In genomic region chr22:37566903-37567798, GRCh38 we compare ENCODE assay signal across 9 cellular contexts. TPM values are rescaled to one million over a fixed set of nuclear protein-coding genes. Genes with fewer than 3 reads are reported as not detected.
DNase-seq lines count a peak whose midpoint lies in the region; ATAC-seq, FAIRE-seq and TF ChIP-seq lines count a peak whose summit lies in the region.
"Had no signal": no experiment of that assay in that cellular context is flagged by ENCODE, and none has a peak within 500 bp of the region (broad histone marks: within the 10 kb centered on the region; RNA-seq: fewer than 3 reads in every experiment).

No MANE protein-coding gene starts in this region.

- in situ Hi-C loops in T47D (cut with HindIII; ENCODE audit: low pct_unique_long_range_greater_than_20kb, low sequenced_read_pairs): no loop called here

- peaks cover 22% of the 10 kb centered on the region for H3K4me1 ChIP-seq in CD4-positive, CD25-positive, alpha-beta regulatory T cell (ENCODE audit: control insufficient read depth, insufficient read depth, low read length, poor library complexity, severe bottlenecking)
- peaks cover 66% of the 10 kb centered on the region for H3K4me1 ChIP-seq in keratinocyte (ENCODE audit: control insufficient read depth, extremely low read depth, insufficient read depth, low read length)

- peaks cover 11% of the 10 kb centered on the region for H3K9me1 ChIP-seq in keratinocyte (ENCODE audit: control insufficient read depth, extremely low read depth, insufficient read depth, low read length)

- no peaks in the 10 kb centered on the region for H3K36me3 Mint-ChIP-seq in CD4-positive, CD25-positive, alpha-beta regulatory T cell

- H3K9ac ChIP-seq in keratinocyte (ENCODE audit: control insufficient read depth, extremely low read depth, insufficient read depth, low read length): peak overlapping the region; percentile 30

- H3K9me3 ChIP-seq in CD4-positive, CD25-positive, alpha-beta regulatory T cell (ENCODE audit: control insufficient read depth in 2 of 2, low read length in 2 of 2): no peaks in the 10 kb centered on the region
- no peaks in the 10 kb centered on the region for H3K9me3 ChIP-seq in keratinocyte (ENCODE audit: control insufficient read depth, low read depth, low read length)

- TF ChIP-seq CTCF in GM20000 (IDR thresholded peaks at IDR 0.05; ENCODE audit: extremely low read depth, missing control alignments) (peak; percentile 95), WI38 (IDR thresholded peaks at IDR 0.05; ENCODE audit: low read depth, low read length) (peak; percentile 89), keratinocyte (optimal IDR thresholded peaks at IDR 0.05 in 1 of 3, IDR thresholded peaks at IDR 0.05 in 1 of 3, conservative IDR thresholded peaks at IDR 0.05 in 1 of 3; ENCODE audit: extremely low read depth in 1 of 3, insufficient read depth in 2 of 3, low read length in 3 of 3) (peak; percentile 94 to 97 (median 96))

- peak; percentile 81 to 93 (median 84) for DNase-seq in CD4-positive, CD25-positive, alpha-beta regulatory T cell
- DNase-seq in GM20000 (ENCODE audit: low spot score): peak; percentile 92
- peak; percentile 70 for DNase-seq in NCI-H1092 (lab: John Stamatoyannopoulos, UW)
- DNase-seq in T47D (ENCODE audit: low read depth in 1 of 2, low spot score in 1 of 2): peak; percentile 73 to 88
- DNase-seq in keratinocyte (ENCODE audit: low read depth, low spot score): no peak
- DNase-seq in stimulated activated CD4-positive, alpha-beta T cell treated with anti-CD3 and anti-CD28 coated beads, Interleukin-1b, Interleukin-23, amount 100 ng/mL, for 4 hours (ENCODE audit: low read depth in 2 of 2): peak; percentile 88 to 89

- H3K27me3 ChIP-seq in CD4-positive, CD25-positive, alpha-beta regulatory T cell (ENCODE audit: control insufficient read depth, insufficient read depth, low read length): peaks cover 6% of the 10 kb centered on the region
- no peaks in the 10 kb centered on the region for H3K27me3 ChIP-seq in keratinocyte (ENCODE audit: control insufficient read depth, extremely low read depth, insufficient read depth, low read length)

- peak overlapping the region; percentile 42 for H3K4me3 ChIP-seq in CD4-positive, CD25-positive, alpha-beta regulatory T cell (ENCODE audit: low read depth, low read length)
- H3K4me3 ChIP-seq in WI38 (ENCODE audit: low read depth, low read length) (no peak overlapping the region), keratinocyte (ENCODE audit: control insufficient read depth in 2 of 3, extremely low read depth in 1 of 3, insufficient read depth in 2 of 3, low read depth in 1 of 3, low read length in 3 of 3) (no peak overlapping the region)

- dilution Hi-C loops in keratinocyte (cut with MboI; ENCODE audit: extremely low pct_ligation_motif_present, low sequenced_read_pairs): no loop called here

- H3K79me2 ChIP-seq in keratinocyte (ENCODE audit: control insufficient read depth, insufficient read depth, low read length): peaks cover 40% of the 10 kb centered on the region

- ATAC-seq in CD4-positive, CD25-positive, alpha-beta regulatory T cell (ENCODE audit: low read depth in 2 of 2): peak; percentile 86 to 88
- no peak for ATAC-seq in HG02884 (IDR thresholded peaks at IDR 0.05; ENCODE audit: unreplicated experiment)

- peak overlapping the region in 2 of 3 donors; percentile 12 to 63 for H3K27ac Mint-ChIP-seq in CD4-positive, CD25-positive, alpha-beta regulatory T cell

- peaks cover 5 to 37% (median 18%) of the 10 kb centered on the region in 4 donors for H3K4me1 Mint-ChIP-seq in CD4-positive, CD25-positive, alpha-beta regulatory T cell

- H3K36me3 ChIP-seq in CD4-positive, CD25-positive, alpha-beta regulatory T cell (ENCODE audit: control insufficient read depth, insufficient read depth, low read length): no peaks in the 10 kb centered on the region
- H3K36me3 ChIP-seq in keratinocyte (ENCODE audit: control insufficient read depth in 2 of 2, extremely low read depth in 1 of 2, insufficient read depth in 2 of 2, low read length in 2 of 2): peaks cover 21 to 44% of the 10 kb centered on the region in 2 experiments

- peak; percentile 98 for FAIRE-seq in keratinocyte (lab: Jason Lieb, UNC)

- peaks cover 41% of the 10 kb centered on the region for H3K27me3 Mint-ChIP-seq in CD4-positive, CD25-positive, alpha-beta regulatory T cell

- H3K4me2 ChIP-seq in keratinocyte (ENCODE audit: control insufficient read depth, extremely low read depth, insufficient read depth, low read depth, low read length): peak overlapping the region; percentile 12

- H2AFZ ChIP-seq in keratinocyte (ENCODE audit: control insufficient read depth, low read length): no peak overlapping the region

- H3K4me3 Mint-ChIP-seq in CD4-positive, CD25-positive, alpha-beta regulatory T cell: peak overlapping the region; percentile 71 to 80 (median 74)

- H3K27ac ChIP-seq in CD4-positive, CD25-positive, alpha-beta regulatory T cell (ENCODE audit: insufficient read depth, low read length, poor library complexity, severe bottlenecking): no peak overlapping the region
- H3K27ac ChIP-seq in keratinocyte (ENCODE audit: control insufficient read depth, insufficient read depth, low read length): peak overlapping the region; percentile 37

- no peaks in the 10 kb centered on the region for H3K9me3 Mint-ChIP-seq in CD4-positive, CD25-positive, alpha-beta regulatory T cell

- H4K20me1 ChIP-seq in keratinocyte (ENCODE audit: control insufficient read depth, extremely low read depth, insufficient read depth, low read length): peaks cover 62% of the 10 kb centered on the region

RNA-seq across cellular contexts. Expression of gene CDC42EP1, which starts 6.9 kb away (rescaled TPM):
- not detected for total RNA-seq in CD4-positive, CD25-positive, alpha-beta regulatory T cell
- polyA plus RNA-seq in CD4-positive, CD25-positive, alpha-beta regulatory T cell: not detected
- 10.5 to 18.4 TPM (median 13.5 TPM) in 3 replicates for polyA plus RNA-seq in keratinocyte
- polyA plus RNA-seq in keratinocyte (2011; ENCODE audit: low read depth): 6.4 TPM
- 11.7 and 31.5 TPM in 2 replicates for polyA plus RNA-seq in keratinocyte (2011; cell fraction: cytosol; rRNA removed)
- polyA plus RNA-seq in keratinocyte (2011; cell fraction: nucleus; rRNA removed): 16.0 and 26.2 TPM in 2 replicates
- polyA plus RNA-seq in keratinocyte (2012; ENCODE audit: low replicate concordance): 41.6 and 60.2 TPM in 2 replicates
- 7.8 to 54.4 TPM (median 10.1 TPM) in 3 replicates for polyA minus RNA-seq in keratinocyte
- polyA minus RNA-seq in keratinocyte (2011; cell fraction: cytosol; rRNA and poly(A)+ RNA removed): 45.7 TPM
- 16.0 and 17.5 TPM in 2 replicates for polyA minus RNA-seq in keratinocyte (2011; cell fraction: nucleus; rRNA and poly(A)+ RNA removed)

RNA-seq across cellular contexts. Expression of gene LGALS2, which starts 12.7 kb away (rescaled TPM):
- total RNA-seq in CD4-positive, CD25-positive, alpha-beta regulatory T cell: not detected
- polyA plus RNA-seq in CD4-positive, CD25-positive, alpha-beta regulatory T cell: under 1 TPM in 2 of 4 donors, not detected in 2; 0.41 to 0.49 TPM
- polyA plus RNA-seq in keratinocyte: not detected in 3 replicates
- not detected for polyA plus RNA-seq in keratinocyte (2011; ENCODE audit: low read depth)
- polyA plus RNA-seq in keratinocyte (2011; cell fraction: cytosol; rRNA removed): not detected in 2 replicates
- polyA plus RNA-seq in keratinocyte (2011; cell fraction: nucleus; rRNA removed): not detected in 2 replicates
- not detected in 2 replicates for polyA plus RNA-seq in keratinocyte (2012; ENCODE audit: low replicate concordance)
- not detected in 3 replicates for polyA minus RNA-seq in keratinocyte
- not detected for polyA minus RNA-seq in keratinocyte (2011; cell fraction: cytosol; rRNA and poly(A)+ RNA removed)
- not detected in 2 replicates for polyA minus RNA-seq in keratinocyte (2011; cell fraction: nucleus; rRNA and poly(A)+ RNA removed)
- total RNA-seq: T-helper 2 cell treated with Interferon-gamma antibody and Interleukin-4, amounts not matched to agents 100 ng/mL and 5 ng/mL, for 36 hours had no signal

RNA-seq across cellular contexts. Expression of gene GGA1, which starts 41.5 kb away (rescaled TPM):
- total RNA-seq in CD4-positive, CD25-positive, alpha-beta regulatory T cell: 69.7 TPM
- 10 to 100 TPM; 14.0 to 19.8 (median 16.8) TPM for polyA plus RNA-seq in CD4-positive, CD25-positive, alpha-beta regulatory T cell
- polyA plus RNA-seq in keratinocyte: 29.2 to 36.4 TPM (median 32.5 TPM) in 3 replicates
- 25.0 TPM for polyA plus RNA-seq in keratinocyte (2011; ENCODE audit: low read depth)
- polyA plus RNA-seq in keratinocyte (2011; cell fraction: cytosol; rRNA removed): 22.9 and 26.0 TPM in 2 replicates
- polyA plus RNA-seq in keratinocyte (2011; cell fraction: nucleus; rRNA removed): 104 and 125 TPM in 2 replicates
- 28.2 and 30.6 TPM in 2 replicates for polyA plus RNA-seq in keratinocyte (2012; ENCODE audit: low replicate concordance)
- polyA minus RNA-seq in keratinocyte: 25.9 to 31.7 TPM (median 27.1 TPM) in 3 replicates
- 25.9 TPM for polyA minus RNA-seq in keratinocyte (2011; cell fraction: cytosol; rRNA and poly(A)+ RNA removed)
- 30.6 and 40.9 TPM in 2 replicates for polyA minus RNA-seq in keratinocyte (2011; cell fraction: nucleus; rRNA and poly(A)+ RNA removed)

RNA-seq across cellular contexts. Expression of gene CARD10, which starts 47.9 kb away (rescaled TPM):
- not detected for total RNA-seq in CD4-positive, CD25-positive, alpha-beta regulatory T cell
- polyA plus RNA-seq in CD4-positive, CD25-positive, alpha-beta regulatory T cell: not detected
- 32.2 to 50.8 TPM (median 40.1 TPM) in 3 replicates for polyA plus RNA-seq in keratinocyte
- 13.2 TPM for polyA plus RNA-seq in keratinocyte (2011; ENCODE audit: low read depth)
- polyA plus RNA-seq in keratinocyte (2011; cell fraction: cytosol; rRNA removed): 26.8 and 49.6 TPM in 2 replicates
- polyA plus RNA-seq in keratinocyte (2011; cell fraction: nucleus; rRNA removed): 58.9 and 89.7 TPM in 2 replicates
- 22.8 and 71.2 TPM in 2 replicates for polyA plus RNA-seq in keratinocyte (2012; ENCODE audit: low replicate concordance)
- polyA minus RNA-seq in keratinocyte: 59.5 to 125 TPM (median 69.7 TPM) in 3 replicates
- polyA minus RNA-seq in keratinocyte (2011; cell fraction: cytosol; rRNA and poly(A)+ RNA removed): 127 TPM
- polyA minus RNA-seq in keratinocyte (2011; cell fraction: nucleus; rRNA and poly(A)+ RNA removed): 55.1 and 62.4 TPM in 2 replicates

Comparison
In these comparisons a context has a peak if more than half of its experiments do, and no peak if none do; other contexts are left out.
1. RNA of gene CDC42EP1, which starts 6.9 kb away (polyA plus RNA-seq): 6.4 to 60.2 TPM in keratinocyte; not detected in CD4-positive, CD25-positive, alpha-beta regulatory T cell; every median in the first group is over 4 times any median in the second.
2. Peak in every context shown above with its lines, with median percentiles within 50 percentile points of each other: CTCF ChIP-seq.